In the genomic region with DNA sequence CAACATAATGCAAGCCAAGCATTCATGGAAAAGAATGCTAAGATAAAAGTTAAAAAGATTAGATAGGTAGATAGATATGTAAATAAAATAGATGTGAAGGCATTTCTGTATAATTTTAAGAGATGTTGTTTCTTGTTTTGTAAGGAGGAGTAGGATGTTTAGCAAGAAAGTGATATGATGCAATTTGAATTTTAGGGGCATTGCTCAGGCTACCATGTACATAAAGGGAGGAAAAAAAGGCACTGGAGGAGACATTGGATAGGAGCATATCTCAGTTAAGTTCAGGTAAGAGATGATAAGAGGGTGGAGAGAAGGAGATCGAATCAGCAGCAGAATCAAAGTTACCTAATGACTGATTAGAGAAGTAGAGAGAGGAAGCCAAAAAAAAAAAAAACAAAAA, we compare ENCODE assay signal across 33 cellular contexts.
"Had no signal": no experiment of that assay in that cellular context is flagged by ENCODE, and none has a peak within 500 bp of the region (broad histone marks: within the 10 kb centered on the region; RNA-seq: fewer than 3 reads in every experiment).

No MANE protein-coding gene starts in this region.

- DNase-seq: activated B cell treated with CpG ODN at 0.5 μM for 24 hours; activated CD4-positive, alpha-beta memory T cell treated with anti-CD3 and anti-CD28 coated beads for 36 hours; activated CD4-positive, alpha-beta T cell treated with anti-CD3 and anti-CD28 coated beads for 4 hours; activated CD4-positive, alpha-beta T cell treated with anti-CD3 and anti-CD28 coated beads, Interleukin-2, amount 50 U/mL, for 1 hour; activated CD4-positive, CD25-positive, alpha-beta regulatory T cell treated with anti-CD3 and anti-CD28 coated beads, Interleukin-2, amount 50 U/mL, for 72 hours; activated CD8-positive, alpha-beta memory T cell treated with anti-CD3 and anti-CD28 coated beads, Interleukin-2, amount 50 U/mL, for 48 hours; activated effector memory CD4-positive, alpha-beta T cell treated with anti-CD3 and anti-CD28 coated beads, Interleukin-2, amount 50 U/mL, for 16 hours; activated naive CD4-positive, alpha-beta T cell; activated naive CD4-positive, alpha-beta T cell treated with anti-CD3 and anti-CD28 coated beads, Interleukin-2, amount 50 U/mL, for 16 hours; activated naive CD8-positive, alpha-beta T cell treated with anti-CD3 and anti-CD28 coated beads for 36 hours; activated T-cell treated with anti-CD3 and anti-CD28 coated beads, Interleukin-2, amount 50 U/mL, for 72 hours; body of pancreas; caudate nucleus; MM.1S; MV-4-11; NCI-H1092; NCI-H1436 treated with DMSO at 0.1 percent for 48 hours; NCI-H1694 treated with DMSO at 0.1 percent for 48 hours; NCI-H2029; NCI-H510A; NCI-H526; NCI-H748 treated with DMSO at 0.1 percent for 48 hours; NK-92 treated with Interleukin-12 subunit alpha and Interleukin-12 subunit beta, amount 100 ng/mL, for 24 hours; PC-3; Peyer's patch; RPMI8226; SIG-M5; SW 1271; T-helper 1 cell; T-helper 2 cell; T-helper 9 cell had no signal

- H3K27ac ChIP-seq: body of pancreas, KMS-11, Peyer's patch, VCaP had no signal

- H3K27me3 ChIP-seq: body of pancreas, Peyer's patch had no signal

- H3K4me2 ChIP-seq: KMS-11 had no signal

- H3K9ac ChIP-seq: KMS-11 had no signal

- H3K4me3 ChIP-seq: body of pancreas, Peyer's patch had no signal

- H3K9me3 ChIP-seq: body of pancreas, Peyer's patch had no signal

- H3K36me3 ChIP-seq: Peyer's patch had no signal
